Comparison of ENCODE assay signal across 17 cellular contexts in genomic region chr20:5114403-5114802, GRCh38. TPM values are rescaled to one million over a fixed set of nuclear protein-coding genes. Genes with fewer than 3 reads are reported as not detected.
A peak's percentile ranks its signal among the peaks of the same experiment; 100 is the strongest.
DNase-seq lines count a peak whose midpoint lies in the region; ATAC-seq and TF ChIP-seq lines count a peak whose summit lies in the region.
"Had no signal": no experiment of that assay in that cellular context is flagged by ENCODE, and none has a peak within 500 bp of the region (broad histone marks: within the 10 kb centered on the region; RNA-seq: fewer than 3 reads in every experiment).

No MANE protein-coding gene starts in this region.

- H2AFZ ChIP-seq in OCI-LY3 (ENCODE audit: low read depth, low read length): no peak overlapping the region

- no peak for TF ChIP-seq CTCF in OCI-LY3 (IDR thresholded peaks at IDR 0.05; ENCODE audit: low read depth, low read length)
- no peak for TF ChIP-seq CTCF in thyroid gland (IDR thresholded peaks at IDR 0.05)

- H3K4me2 ChIP-seq in OCI-LY3 (ENCODE audit: low read length): peak overlapping the region; percentile 72

- no peaks in the 10 kb centered on the region for H3K9me3 Mint-ChIP-seq in activated naive CD4-positive, alpha-beta T cell treated with anti-CD3 and anti-CD28 coated beads, Interleukin-2, amount 10 ng/mL, durations not matched to agents 7 days and 5 days
- H3K9me3 Mint-ChIP-seq in central memory CD8-positive, alpha-beta T cell: no peaks in the 10 kb centered on the region
- H3K9me3 Mint-ChIP-seq in stimulated activated naive CD8-positive, alpha-beta T cell treated with anti-CD3 and anti-CD28 coated beads, Interleukin-15, amount 100 ng/mL, for 72 hours: no peaks in the 10 kb centered on the region

- peaks cover 69% of the 10 kb centered on the region for H3K4me1 Mint-ChIP-seq in activated naive CD4-positive, alpha-beta T cell treated with anti-CD3 and anti-CD28 coated beads, Interleukin-2, amount 10 ng/mL, durations not matched to agents 7 days and 5 days
- H3K4me1 Mint-ChIP-seq in central memory CD8-positive, alpha-beta T cell: peaks cover 7% of the 10 kb centered on the region
- peaks cover 59% of the 10 kb centered on the region for H3K4me1 Mint-ChIP-seq in stimulated activated naive CD8-positive, alpha-beta T cell treated with anti-CD3 and anti-CD28 coated beads, Interleukin-15, amount 100 ng/mL, for 72 hours

- peaks cover 51% of the 10 kb centered on the region for H3K36me3 Mint-ChIP-seq in activated naive CD4-positive, alpha-beta T cell treated with anti-CD3 and anti-CD28 coated beads, Interleukin-2, amount 10 ng/mL, durations not matched to agents 7 days and 5 days
- peaks cover 33% of the 10 kb centered on the region for H3K36me3 Mint-ChIP-seq in central memory CD8-positive, alpha-beta T cell (ENCODE audit: insufficient read depth)

- intact Hi-C loops in thyroid gland (cut with DNase I): no loop called here

- TF ChIP-seq POLR2A in thyroid gland (IDR thresholded peaks at IDR 0.05): no peak

- H3K9me3 ChIP-seq in OCI-LY3 (ENCODE audit: insufficient read depth, low read length): no peaks in the 10 kb centered on the region
- H3K9me3 ChIP-seq in thyroid gland: no peaks in the 10 kb centered on the region
- H3K9me3 ChIP-seq: adrenal gland, SJCRH30 had no signal

- H3K27me3 ChIP-seq in OCI-LY3 (ENCODE audit: low read depth, low read length) (no peaks in the 10 kb centered on the region), thyroid gland (no peaks in the 10 kb centered on the region)
- H3K27me3 ChIP-seq: adrenal gland, SJCRH30 had no signal

- H3K27me3 Mint-ChIP-seq in activated naive CD4-positive, alpha-beta T cell treated with anti-CD3 and anti-CD28 coated beads, Interleukin-2, amount 10 ng/mL, durations not matched to agents 7 days and 5 days: no peaks in the 10 kb centered on the region
- H3K27me3 Mint-ChIP-seq in central memory CD8-positive, alpha-beta T cell: no peaks in the 10 kb centered on the region
- H3K27me3 Mint-ChIP-seq in stimulated activated naive CD8-positive, alpha-beta T cell treated with anti-CD3 and anti-CD28 coated beads, Interleukin-15, amount 100 ng/mL, for 72 hours: no peaks in the 10 kb centered on the region

- peaks cover 67% of the 10 kb centered on the region for H3K79me2 ChIP-seq in OCI-LY3 (ENCODE audit: low read length)

- CTCF ChIA-PET in activated naive CD4-positive, alpha-beta T cell treated with anti-CD3 and anti-CD28 coated beads, Interleukin-2, amount 10 ng/mL, durations not matched to agents 7 days and 5 days (lab: Charles Lee): no interaction called here

- H3K4me3 ChIP-seq in OCI-LY3 (ENCODE audit: low read length) (0 out of 2 replicates have a peak overlapping the region, but pooled peaks have one; percentile 1), thyroid gland (replicated peaks in 1 of 3) (no peak overlapping the region)
- H3K4me3 ChIP-seq: adrenal gland, SJCRH30 had no signal

- no peak overlapping the region for H3K9ac ChIP-seq in OCI-LY3 (ENCODE audit: low read length)

- no peak for DNase-seq in activated naive CD4-positive, alpha-beta T cell treated with anti-CD3 and anti-CD28 coated beads, Interleukin-2, amount 10 ng/mL, durations not matched to agents 7 days and 5 days
- no peak for DNase-seq in activated naive CD4-positive, alpha-beta T cell (lab: John Stamatoyannopoulos, UW)
- DNase-seq in central memory CD8-positive, alpha-beta T cell (ENCODE audit: low spot score in 2 of 2): no peak
- no peak for DNase-seq in stimulated activated naive CD8-positive, alpha-beta T cell treated with anti-CD3 and anti-CD28 coated beads, Interleukin-15, amount 100 ng/mL, for 72 hours
- DNase-seq in thyroid gland: no peak
- DNase-seq in GM19240 (ENCODE audit: insufficient read length, low spot score): no peak
- DNase-seq: activated CD4-positive, alpha-beta T cell treated with anti-CD3 and anti-CD28 coated beads for 48 hours; AML-193; HCEC 1CT; NCI-H1694; NCI-H82; posterior cingulate gyrus; SJCRH30; stimulated activated CD4-positive, alpha-beta T cell treated with anti-CD3 and anti-CD28 coated beads, Interleukin-1b, Interleukin-23, amount 100 ng/mL, for 48 hours had no signal

- H3K36me3 ChIP-seq in OCI-LY3 (replicated peaks; ENCODE audit: low read depth, low read length) (peaks cover 66% of the 10 kb centered on the region), thyroid gland (peaks cover 22 to 34% of the 10 kb centered on the region in 2 donors)

- peaks cover 25% of the 10 kb centered on the region for H4K20me1 ChIP-seq in OCI-LY3 (ENCODE audit: insufficient read depth, low read length)

- H3K4me1 ChIP-seq in OCI-LY3 (ENCODE audit: low read length) (peaks cover 54% of the 10 kb centered on the region), thyroid gland (peaks cover 13 to 19% of the 10 kb centered on the region in 2 donors)

- 69 to 73% methylated on average over 3 of the region's 3 CpGs for WGBS in thyroid gland, 2 donors

- peak overlapping the region; percentile 95 for H3K27ac Mint-ChIP-seq in activated naive CD4-positive, alpha-beta T cell treated with anti-CD3 and anti-CD28 coated beads, Interleukin-2, amount 10 ng/mL, durations not matched to agents 7 days and 5 days
- H3K27ac Mint-ChIP-seq in central memory CD8-positive, alpha-beta T cell (ENCODE audit: low read depth): peak overlapping the region; percentile 13
- H3K27ac Mint-ChIP-seq in stimulated activated naive CD8-positive, alpha-beta T cell treated with anti-CD3 and anti-CD28 coated beads, Interleukin-15, amount 100 ng/mL, for 72 hours: peak overlapping the region in 1 of 2 donors; percentile 98

- peak overlapping the region; percentile 38 for H3K4me3 Mint-ChIP-seq in activated naive CD4-positive, alpha-beta T cell treated with anti-CD3 and anti-CD28 coated beads, Interleukin-2, amount 10 ng/mL, durations not matched to agents 7 days and 5 days
- H3K4me3 Mint-ChIP-seq in central memory CD8-positive, alpha-beta T cell: peak overlapping the region; percentile 94
- H3K4me3 Mint-ChIP-seq in stimulated activated naive CD8-positive, alpha-beta T cell treated with anti-CD3 and anti-CD28 coated beads, Interleukin-15, amount 100 ng/mL, for 72 hours: peak overlapping the region; percentile 67 to 90

- no peak for ATAC-seq in central memory CD8-positive, alpha-beta T cell (replicated peaks; ENCODE audit: extremely low read depth, poor library complexity, severe bottlenecking)
- no peak for ATAC-seq in stimulated activated naive CD8-positive, alpha-beta T cell treated with anti-CD3 and anti-CD28 coated beads, Interleukin-15, amount 100 ng/mL, for 72 hours
- ATAC-seq in GM21515 (IDR thresholded peaks at IDR 0.05; ENCODE audit: unreplicated experiment): no peak

- H3K27ac ChIP-seq in OCI-LY3 (ENCODE audit: low read length): no peak overlapping the region
- no peak overlapping the region for H3K27ac ChIP-seq in thyroid gland
- H3K27ac ChIP-seq: SJCRH30 had no signal

RNA-seq across cellular contexts. Expression of gene TMEM230, which starts 1.5 kb away (rescaled TPM):
- 100 to 1,000 TPM in 3 of 4 donors, 10 to 100 TPM in 1; 97.0 to 154 (median 142) TPM for total RNA-seq in thyroid gland

RNA-seq across cellular contexts. Expression of gene PCNA, which starts 5.4 kb away (rescaled TPM):
- total RNA-seq in thyroid gland: 10 to 100 TPM; 35.1 to 66.1 (median 55.8) TPM

RNA-seq across cellular contexts. Expression of gene CDS2, which starts 12.4 kb away (rescaled TPM):
- total RNA-seq in thyroid gland: 10 to 100 TPM; 34.0 to 55.4 (median 40.9) TPM

Comparison
In these comparisons a context has a peak if more than half of its experiments do, and no peak if none do; other contexts are left out.
1. H3K4me3 Mint-ChIP-seq: peak in every context shown above with its lines; median percentile 94 in central memory CD8-positive, alpha-beta T cell; 78 in stimulated activated naive CD8-positive, alpha-beta T cell treated with anti-CD3 and anti-CD28 coated beads, Interleukin-15, amount 100 ng/mL, for 72 hours; 38 in activated naive CD4-positive, alpha-beta T cell treated with anti-CD3 and anti-CD28 coated beads, Interleukin-2, amount 10 ng/mL, durations not matched to agents 7 days and 5 days.